30 cellular contexts compared by ENCODE assay signal in the genomic region with DNA sequence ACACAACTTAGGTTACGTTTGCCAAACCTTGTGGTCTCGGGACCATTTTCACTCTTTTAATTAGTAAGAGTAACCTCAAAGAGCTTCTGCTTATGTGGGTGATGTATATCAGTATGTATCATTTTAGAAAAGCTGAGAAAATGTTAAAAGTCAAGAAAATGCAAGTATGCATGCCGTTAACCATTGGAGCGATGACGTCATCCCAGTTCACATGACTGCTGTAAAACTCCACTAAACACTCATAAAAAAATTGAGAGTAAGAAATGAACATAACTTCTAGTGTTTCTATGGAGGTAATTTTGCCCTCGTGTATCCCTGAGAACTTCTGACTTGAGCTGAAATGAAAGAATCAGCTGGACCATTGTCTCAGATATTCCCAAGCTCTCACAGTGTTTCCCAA.
"Had no signal": no experiment of that assay in that cellular context is flagged by ENCODE, and none has a peak within 500 bp of the region (broad histone marks: within the 10 kb centered on the region; RNA-seq: fewer than 3 reads in every experiment).

No MANE protein-coding gene starts in this region.

- H3K4me2 ChIP-seq: neural progenitor cell, smooth muscle cell had no signal

- H3K36me3 ChIP-seq: neural progenitor cell, ovary, spleen, suprapubic skin, tibial artery, transverse colon, upper lobe of left lung, vagina had no signal

- H3K27me3 ChIP-seq: ovary, spleen, testis, tibial artery, transverse colon, upper lobe of left lung, vagina had no signal

- H3K27ac ChIP-seq: neural progenitor cell, ovary, parathyroid adenoma, psoas muscle, skin epidermis, spleen, suprapubic skin, testis, tibial artery, transverse colon, upper lobe of left lung, vagina had no signal

- H2AFZ ChIP-seq: neural progenitor cell, parathyroid adenoma had no signal

- H3K4me1 ChIP-seq: neural progenitor cell, parathyroid adenoma, psoas muscle, spleen, suprapubic skin, testis, tibial artery, transverse colon, upper lobe of left lung, vagina had no signal

- FAIRE-seq: urothelium cell line had no signal

- H3K4me3 ChIP-seq: neural progenitor cell, ovary, psoas muscle, skin epidermis, smooth muscle cell, spleen, suprapubic skin, testis, tibial artery, transverse colon, upper lobe of left lung, vagina had no signal

- H3K9me3 ChIP-seq: ovary, psoas muscle, spleen, suprapubic skin, testis, tibial artery, transverse colon, upper lobe of left lung, vagina had no signal

- H3K9ac ChIP-seq: neural progenitor cell, parathyroid adenoma had no signal

- ATAC-seq: naive thymus-derived CD4-positive, alpha-beta T cell; natural killer cell; psoas muscle; right cardiac atrium; sciatic nerve; stimulated activated memory B cell treated with anti-CD40 and anti-IgM and Interleukin-4, amounts not matched to agents 10 μg/mL and 1 μg/mL and 100 μg/mL, for 72 hours; stimulated activated naive CD8-positive, alpha-beta T cell treated with anti-CD3 and anti-CD28 coated beads, Interleukin-15, amount 100 ng/mL, for 72 hours; stimulated activated naive CD8-positive, alpha-beta T cell treated with anti-CD3 and anti-CD28 coated beads, Interleukin-15, Interleukin-2, amounts not matched to agents 100 U/mL and 50 U/mL, for 24 hours had no signal

- DNase-seq: naive thymus-derived CD4-positive, alpha-beta T cell; natural killer cell; occipital lobe; ovary; posterior cingulate gyrus; psoas muscle; right cardiac atrium; spleen; stimulated activated CD4-positive, alpha-beta T cell treated with anti-CD3 and anti-CD28 coated beads, Interleukin-12 subunit alpha, Interleukin-12 subunit beta, amount 100 ng/mL, for 4 hours; stimulated activated CD4-positive, alpha-beta T cell treated with anti-CD3 and anti-CD28 coated beads, Interleukin-1b, Interleukin-23, amount 100 ng/mL, for 48 hours; stimulated activated CD4-positive, alpha-beta T cell treated with anti-CD3 and anti-CD28 coated beads, Interleukin-4, amount 100 ng/mL, for 1 hour; stimulated activated CD4-positive, alpha-beta T cell treated with anti-CD3 and anti-CD28 coated beads, Interleukin-4, amount 100 ng/mL, for 4 hours; stimulated activated CD8-positive, alpha-beta memory T cell treated with anti-CD3 and anti-CD28 coated beads, Interleukin-4, amount 100 ng/mL, for 48 hours; stimulated activated naive CD4-positive, alpha-beta T cell; stimulated activated naive CD8-positive, alpha-beta T cell treated with anti-CD3 and anti-CD28 coated beads, Interleukin-15, amount 100 ng/mL, for 72 hours; stimulated activated naive CD8-positive, alpha-beta T cell treated with anti-CD3 and anti-CD28 coated beads, Interleukin-15, Interleukin-2, amounts not matched to agents 100 U/mL and 50 U/mL, for 24 hours; substantia nigra; testis; tibial artery; transverse colon; upper lobe of left lung had no signal

- H3K79me2 ChIP-seq: parathyroid adenoma had no signal
